9 cellular contexts compared by ENCODE assay signal in the genomic region with DNA sequence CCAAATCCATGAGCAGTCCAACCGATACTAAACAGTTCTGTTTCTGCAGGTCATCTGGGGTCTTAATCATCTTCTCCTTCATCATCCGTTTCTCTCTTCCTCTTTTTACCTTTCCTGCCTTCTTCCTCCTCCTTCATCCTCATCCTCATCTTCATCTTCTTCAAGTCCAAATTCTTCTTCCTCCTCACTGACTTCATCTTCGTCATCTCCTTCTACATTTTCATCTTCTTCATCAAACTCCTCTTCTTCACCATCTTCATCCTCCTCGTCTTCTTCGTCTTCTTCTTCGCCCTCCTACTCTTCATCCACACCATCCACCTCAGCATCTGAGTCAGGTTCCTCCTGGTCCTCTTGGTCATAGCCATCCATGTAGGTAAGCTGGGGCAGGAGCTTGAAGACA. TPM values are rescaled to one million over a fixed set of nuclear protein-coding genes. Genes with fewer than 3 reads are reported as not detected.
"Had no signal": no experiment of that assay in that cellular context is flagged by ENCODE, and none has a peak within 500 bp of the region (broad histone marks: within the 10 kb centered on the region; RNA-seq: fewer than 3 reads in every experiment).

No MANE protein-coding gene starts in this region.

- H3K36me3 ChIP-seq: HAP-1 had no signal

- H2AFZ ChIP-seq: GM23248 had no signal

- H3K27ac ChIP-seq: GM23248 had no signal

- FAIRE-seq: HTR-8/SVneo had no signal

- H3K4me1 ChIP-seq: HAP-1 had no signal

- H3K9ac ChIP-seq: GM23248 had no signal

- ATAC-seq: HCT116 had no signal

- DNase-seq: GM23248, GOT3, H7, IMR-90, KBM-7 had no signal

- H3K4me3 ChIP-seq: GM23248, HAP-1 had no signal

RNA-seq across cellular contexts. Expression of gene GOLGA6D, which starts 39.1 kb away (rescaled TPM):
- total RNA-seq: GM23248, H4, IMR-90 had no signal
- polyA plus RNA-seq: GM23248, IMR-90 had no signal
